ENCODE assay signal across 13 cellular contexts in genomic region chr9:34629492-34629809, GRCh38. TPM values are rescaled to one million over a fixed set of nuclear protein-coding genes. Genes with fewer than 3 reads are reported as not detected.
DNase-seq lines count a peak whose midpoint lies in the region; ATAC-seq and TF ChIP-seq lines count a peak whose summit lies in the region.
"Had no signal": no experiment of that assay in that cellular context is flagged by ENCODE, and none has a peak within 500 bp of the region (broad histone marks: within the 10 kb centered on the region; RNA-seq: fewer than 3 reads in every experiment).

No MANE protein-coding gene starts in this region.

- no peaks in the 10 kb centered on the region for H3K9me3 Mint-ChIP-seq in Caco-2 (ENCODE audit: unreplicated experiment)

- H3K4me1 Mint-ChIP-seq in Caco-2 (ENCODE audit: low read depth, unreplicated experiment): peaks cover 18% of the 10 kb centered on the region

- H3K9me3 ChIP-seq in Caco-2 (no peaks in the 10 kb centered on the region), MM.1S (replicated peaks; ENCODE audit: insufficient read depth, low read length) (no peaks in the 10 kb centered on the region), duodenal mucosa (ENCODE audit: control insufficient read depth in 1 of 2, low read length in 2 of 2) (no peaks in the 10 kb centered on the region), neural cell (ENCODE audit: low read length) (no peaks in the 10 kb centered on the region)
- H3K9me3 ChIP-seq: gastroesophageal sphincter, HAP-1 had no signal

- H3K36me3 ChIP-seq in Caco-2 (ENCODE audit: control insufficient read depth, insufficient read depth, low read length) (no peaks in the 10 kb centered on the region), MM.1S (replicated peaks; ENCODE audit: insufficient read depth, low read length) (no peaks in the 10 kb centered on the region), duodenal mucosa (ENCODE audit: control insufficient read depth in 1 of 2, insufficient read depth in 2 of 2, low read length in 2 of 2) (no peaks in the 10 kb centered on the region), neural cell (ENCODE audit: insufficient read depth, low read length) (no peaks in the 10 kb centered on the region)
- H3K36me3 ChIP-seq: gastroesophageal sphincter, HAP-1 had no signal

- ATAC-seq in GM21447 (IDR thresholded peaks at IDR 0.05; ENCODE audit: unreplicated experiment) (no peak), HG03521 (IDR thresholded peaks at IDR 0.05; ENCODE audit: unreplicated experiment) (no peak)

- CTCF ChIA-PET in Caco-2 (lab: Charles Lee): interaction anchor here (0.5 to 1.2 kb wide), 4 partner anchors 9 to 292 kb away, joined by 3 to 6 read pairs (median 4); partner anchors contain the start of genes DCTN3 and SIGMAR1

- DNase-seq in Caco-2 (no peak), MM.1S (no peak), GM03348 (ENCODE audit: low spot score) (no peak), Ammon's horn (ENCODE audit: low spot score) (no peak)
- DNase-seq: NCI-H2029 treated with DMSO at 0.1 percent for 48 hours had no signal

- no peak for TF ChIP-seq EP300 in neural cell (conservative IDR thresholded peaks at IDR 0.05; ENCODE audit: poor library complexity, severe bottlenecking)

- H3K27me3 ChIP-seq in Caco-2 (replicated peaks; ENCODE audit: control insufficient read depth, insufficient read depth, low read length) (no peaks in the 10 kb centered on the region), MM.1S (replicated peaks; ENCODE audit: insufficient read depth, low read length) (peaks cover 66% of the 10 kb centered on the region), duodenal mucosa (ENCODE audit: control insufficient read depth in 1 of 2, insufficient read depth in 2 of 2, low read length in 2 of 2) (peaks cover 47 to 48% of the 10 kb centered on the region in 2 donors), neural cell (ENCODE audit: insufficient read depth, low read depth, low read length) (peaks cover 25% of the 10 kb centered on the region)

- no peak overlapping the region for H3K9ac ChIP-seq in MM.1S (ENCODE audit: low read length)
- H3K9ac ChIP-seq in duodenal mucosa (ENCODE audit: low read depth in 1 of 2, low read length in 2 of 2): no peak overlapping the region
- H3K9ac ChIP-seq in neural cell (ENCODE audit: low read length): no peak overlapping the region

- H3K36me3 Mint-ChIP-seq in Caco-2 (ENCODE audit: insufficient read depth, unreplicated experiment): peaks cover 4% of the 10 kb centered on the region

- H3K27ac Mint-ChIP-seq in Caco-2 (ENCODE audit: unreplicated experiment): no peak overlapping the region

- peaks cover 4% of the 10 kb centered on the region for H3K27me3 Mint-ChIP-seq in Caco-2 (ENCODE audit: insufficient read depth, unreplicated experiment)

- no peak for TF ChIP-seq RAD21 in neural cell (conservative IDR thresholded peaks at IDR 0.05)

- H3K4me2 ChIP-seq in MM.1S (ENCODE audit: low read depth, low read length) (peak overlapping the region; percentile 81), neural cell (ENCODE audit: low read length) (no peak overlapping the region)

- H3K4me1 ChIP-seq in Caco-2 (peaks cover 16% of the 10 kb centered on the region), MM.1S (ENCODE audit: low read length) (0 out of 2 replicates have a peak, but pooled peaks cover 4% of the 10 kb centered on the region), duodenal mucosa (ENCODE audit: control insufficient read depth in 1 of 2, insufficient read depth in 2 of 2, low read length in 2 of 2) (peaks cover 19 to 21% of the 10 kb centered on the region in 2 donors)
- H3K4me1 ChIP-seq: HAP-1 had no signal

- H2AFZ ChIP-seq in MM.1S (ENCODE audit: low read length) (no peak overlapping the region), neural cell (ENCODE audit: low read depth, low read length) (no peak overlapping the region)

- POLR2A ChIA-PET in Caco-2 (lab: Charles Lee): no interaction called here

- no peaks in the 10 kb centered on the region for H3K9me2 ChIP-seq in MM.1S (replicated peaks; ENCODE audit: insufficient read depth, low read length)
- no peaks in the 10 kb centered on the region for H3K9me2 ChIP-seq in neural cell (ENCODE audit: insufficient read depth, low read length)

- H3K27ac ChIP-seq in MM.1S (ENCODE audit: low read length) (no peak overlapping the region), duodenal mucosa (ENCODE audit: low read depth, low read length) (no peak overlapping the region), neural cell (ENCODE audit: low read length) (no peak overlapping the region)
- H3K27ac ChIP-seq: gastroesophageal sphincter had no signal

- H3K4me3 Mint-ChIP-seq in Caco-2 (ENCODE audit: unreplicated experiment): peak overlapping the region; percentile 78

- H3F3A ChIP-seq in MM.1S (ENCODE audit: insufficient read depth, low read length) (peaks cover 4% of the 10 kb centered on the region; the same call in 1 of the 2 replicates), neural cell (ENCODE audit: insufficient read depth, low read length, poor library complexity, severe bottlenecking) (no peaks in the 10 kb centered on the region)

- intact Hi-C loops in Caco-2 (cut with micrococcal nuclease; ENCODE audit: unreplicated experiment): no loop called here

- no peak for TF ChIP-seq CTCF in Caco-2 (IDR thresholded peaks at IDR 0.05; ENCODE audit: insufficient read depth in 1 of 2, low read depth in 1 of 2, low read length in 1 of 2, severe bottlenecking in 1 of 2, unreplicated experiment in 1 of 2)
- no peak for TF ChIP-seq CTCF in MM.1S (IDR thresholded peaks at IDR 0.05; ENCODE audit: low read length)
- no peak for TF ChIP-seq CTCF in neural cell (IDR thresholded peaks at IDR 0.05; ENCODE audit: poor library complexity, severe bottlenecking)

- H3K79me2 ChIP-seq in MM.1S (ENCODE audit: low read length) (no peaks in the 10 kb centered on the region), neural cell (replicated peaks; ENCODE audit: insufficient read depth, low read length) (no peaks in the 10 kb centered on the region)

- BruUV-seq in Caco-2 (replicated peaks; lab: Mats Ljungman, UMichigan): no TSS peak

- H4K20me1 ChIP-seq in MM.1S (ENCODE audit: insufficient read depth, low read length) (no peaks in the 10 kb centered on the region), neural cell (ENCODE audit: insufficient read depth) (no peaks in the 10 kb centered on the region)

- H3K4me3 ChIP-seq in Caco-2 (ENCODE audit: low read depth, low read length): peak overlapping the region; percentile 46
- 0 out of 2 replicates have a peak overlapping the region, but pooled peaks have one; percentile 43 for H3K4me3 ChIP-seq in MM.1S (ENCODE audit: low read length)
- H3K4me3 ChIP-seq in duodenal mucosa (ENCODE audit: low read depth in 1 of 2, low read length in 2 of 2): peak overlapping the region; percentile 45 to 59
- H3K4me3 ChIP-seq in neural cell (ENCODE audit: low read length): peak overlapping the region; percentile 62
- H3K4me3 ChIP-seq: HAP-1 had no signal

TF ChIP-seq in neural cell, 6 proteins besides CTCF, POLR2A, EP300 and RAD21:
- no peak for TF ChIP-seq POLR2AphosphoS5 (IDR thresholded peaks at IDR 0.05)
- no peak for TF ChIP-seq MXI1 (conservative IDR thresholded peaks at IDR 0.05; ENCODE audit: poor library complexity, severe bottlenecking)
- TF ChIP-seq EZH2 (IDR thresholded peaks at IDR 0.05; ENCODE audit: borderline replicate concordance, insufficient read depth, low read length, poor library complexity, severe bottlenecking): no peak
- no peak for TF ChIP-seq TAF1 (IDR thresholded peaks at IDR 0.05; ENCODE audit: low read depth)
- no peak for TF ChIP-seq SMC3 (conservative IDR thresholded peaks at IDR 0.05; ENCODE audit: poor library complexity)
- no peak for TF ChIP-seq REST (IDR thresholded peaks at IDR 0.05; ENCODE audit: borderline replicate concordance)
TF ChIP-seq in neural cell: peak in this region for 0.

RNA-seq across cellular contexts. Expression of gene ARID3C, which starts 0.6 kb away (rescaled TPM):
- total RNA-seq in Caco-2 (2022): not detected in 2 replicates
- polyA plus RNA-seq in neural cell: 2.1 and 2.8 TPM in 2 replicates
- polyA minus RNA-seq in neural cell: not detected in 2 replicates
- total RNA-seq: Daoy, gastroesophageal sphincter, myocyte had no signal

RNA-seq across cellular contexts. Expression of gene SIGMAR1, which starts 8.1 kb away (rescaled TPM):
- total RNA-seq in Caco-2 (2022): 102 and 103 TPM in 2 replicates
- polyA plus RNA-seq in neural cell: 50.2 and 52.5 TPM in 2 replicates
- polyA minus RNA-seq in neural cell: 32.2 and 51.4 TPM in 2 replicates

RNA-seq across cellular contexts. Expression of gene DCTN3, which starts 9.2 kb away (rescaled TPM):
- total RNA-seq in Caco-2 (2022): 66.1 and 70.0 TPM in 2 replicates
- polyA plus RNA-seq in neural cell: 380 and 391 TPM in 2 replicates
- 133 and 140 TPM in 2 replicates for polyA minus RNA-seq in neural cell

RNA-seq across cellular contexts. Expression of gene GALT, which starts 17.0 kb away (rescaled TPM):
- 50.1 and 52.0 TPM in 2 replicates for total RNA-seq in Caco-2 (2022)
- polyA plus RNA-seq in neural cell: 116 and 182 TPM in 2 replicates
- 85.3 and 106 TPM in 2 replicates for polyA minus RNA-seq in neural cell

RNA-seq across cellular contexts. Expression of gene RPP25L, which starts 17.6 kb away (rescaled TPM):
- 26.2 and 27.4 TPM in 2 replicates for total RNA-seq in Caco-2 (2022)
- 27.5 and 31.4 TPM in 2 replicates for polyA plus RNA-seq in neural cell
- polyA minus RNA-seq in neural cell: 14.8 and 17.3 TPM in 2 replicates
